8 cellular contexts compared by ENCODE assay signal in the genomic region with DNA sequence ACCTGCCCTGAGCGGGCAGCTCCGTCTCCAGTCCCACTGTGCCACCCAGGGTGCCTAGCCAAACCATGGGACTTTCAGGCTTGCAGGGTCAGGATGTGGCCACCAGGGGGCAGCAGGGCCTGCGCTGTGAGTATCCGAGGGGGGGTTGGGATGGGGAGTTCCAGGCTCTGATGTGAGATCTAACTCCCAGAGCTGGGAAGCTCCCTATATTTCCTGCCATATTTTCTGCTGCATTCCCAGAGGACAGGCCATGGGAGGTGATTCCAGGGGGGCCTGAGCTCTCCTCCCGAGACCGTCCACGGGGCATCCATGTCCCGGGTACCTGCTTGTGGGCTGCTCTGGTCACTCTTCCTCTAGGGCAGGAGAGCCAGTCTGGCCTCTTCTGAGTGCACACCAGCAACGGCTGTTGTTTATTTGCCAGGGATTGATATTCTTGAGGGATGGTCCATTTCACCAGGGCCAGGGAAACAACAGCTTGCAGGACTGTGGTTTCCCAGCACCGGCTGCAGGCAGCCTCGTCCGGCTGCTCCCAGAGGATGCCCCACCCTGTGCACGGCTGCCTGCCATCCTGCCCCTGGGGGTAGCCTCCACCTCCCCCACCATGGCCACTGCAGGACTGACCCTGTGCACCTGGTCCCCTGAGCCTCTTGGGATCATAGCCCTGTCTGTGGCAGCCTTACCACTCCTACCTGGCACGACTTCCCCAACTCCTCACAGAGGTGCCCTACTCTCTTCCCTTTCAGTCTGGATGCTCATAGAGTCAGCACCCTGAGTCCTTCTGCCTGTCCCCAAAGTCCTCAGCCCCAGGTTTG. TPM values are rescaled to one million over a fixed set of nuclear protein-coding genes. Genes with fewer than 3 reads are reported as not detected.
A peak's percentile ranks its signal among the peaks of the same experiment; 100 is the strongest.
DNase-seq lines count a peak whose midpoint lies in the region; ATAC-seq and TF ChIP-seq lines count a peak whose summit lies in the region.

No MANE protein-coding gene starts in this region.

- H3K4me1 ChIP-seq in DOHH2 (ENCODE audit: control insufficient read depth, low read length) (no peaks in the 10 kb centered on the region), right atrium auricular region (peaks cover 0 to 14% of the 10 kb centered on the region in 2 donors), sigmoid colon (peaks cover 0 to 7% (median 3%) of the 10 kb centered on the region in 4 donors)

- WGBS in sigmoid colon, 2 donors, result 6 to 22% methylated on average over 14 of the region's 14 CpGs

- H3K9me3 ChIP-seq in DOHH2 (ENCODE audit: control insufficient read depth, insufficient read depth, low read length), result no peaks in the 10 kb centered on the region
- no peaks in the 10 kb centered on the region for H3K9me3 ChIP-seq in T-helper 17 cell (ENCODE audit: control insufficient read depth, low read length, poor library complexity, severe bottlenecking)
- no peaks in the 10 kb centered on the region for H3K9me3 ChIP-seq in right atrium auricular region
- no peaks in the 10 kb centered on the region for H3K9me3 ChIP-seq in sigmoid colon

- TF ChIP-seq EP300 in sigmoid colon (IDR thresholded peaks at IDR 0.05), result no peak

- H3K36me3 ChIP-seq in DOHH2 (ENCODE audit: control insufficient read depth, low read length) (no peaks in the 10 kb centered on the region), right atrium auricular region (no peaks in the 10 kb centered on the region), sigmoid colon (no peaks in the 10 kb centered on the region)

- intact Hi-C loops in sigmoid colon (cut with DNase I), result no loop called here

- no peaks in the 10 kb centered on the region for H3F3A ChIP-seq in DOHH2 (ENCODE audit: control insufficient read depth, insufficient read depth)

- H3K27me3 Mint-ChIP-seq in T-helper 17 cell, result peaks cover 22% of the 10 kb centered on the region

- peak overlapping the region; percentile 61 for H3K4me3 Mint-ChIP-seq in T-helper 17 cell

- H3K9me2 ChIP-seq in DOHH2 (replicated peaks; ENCODE audit: control insufficient read depth, low read length), result no peaks in the 10 kb centered on the region

- no peaks in the 10 kb centered on the region for H4K20me1 ChIP-seq in DOHH2 (ENCODE audit: control insufficient read depth, insufficient read depth, low read depth, low read length)

- H3K4me3 ChIP-seq in DOHH2 (ENCODE audit: low read length), result no peak overlapping the region
- H3K4me3 ChIP-seq in right atrium auricular region, result no peak overlapping the region
- no peak overlapping the region for H3K4me3 ChIP-seq in sigmoid colon

- H3K27ac ChIP-seq in DOHH2 (ENCODE audit: low read depth, low read length) (no peak overlapping the region), angular gyrus (ENCODE audit: low read depth, low read length) (peak overlapping the region; percentile 14), right atrium auricular region (no peak overlapping the region), sigmoid colon (no peak overlapping the region)

- no peak for TF ChIP-seq POLR2A in sigmoid colon (IDR thresholded peaks at IDR 0.05)

- ATAC-seq in T-helper 17 cell (peak; percentile 82), GM18517 (IDR thresholded peaks at IDR 0.05; ENCODE audit: unreplicated experiment) (no peak), HG03139 (IDR thresholded peaks at IDR 0.05; ENCODE audit: unreplicated experiment) (no peak)

- H3K27ac Mint-ChIP-seq in T-helper 17 cell, result peak overlapping the region; percentile 2

- H3K27me3 ChIP-seq in DOHH2 (ENCODE audit: control insufficient read depth, low read length) (no peaks in the 10 kb centered on the region), right atrium auricular region (no peaks in the 10 kb centered on the region), sigmoid colon (peaks cover 0 to 23% (median 6%) of the 10 kb centered on the region in 3 donors)

- DNase-seq in T-helper 17 cell, result peak; percentile 60 to 67 (median 63)
- DNase-seq in right atrium auricular region (ENCODE audit: low spot score), result peak; percentile 68
- peak; percentile 78 for DNase-seq in sigmoid colon

- peaks cover 10% of the 10 kb centered on the region for H3K4me1 Mint-ChIP-seq in T-helper 17 cell

- H3K79me2 ChIP-seq in DOHH2 (ENCODE audit: control insufficient read depth, low read length), result no peaks in the 10 kb centered on the region

- peaks cover 2% of the 10 kb centered on the region for H3K36me3 Mint-ChIP-seq in T-helper 17 cell (ENCODE audit: low read depth)

- H3K4me2 ChIP-seq in DOHH2 (ENCODE audit: low read length), result no peak overlapping the region

- TF ChIP-seq CTCF in DOHH2 (IDR thresholded peaks at IDR 0.05; ENCODE audit: low read depth, low read length, poor library complexity, severe bottlenecking), result peak; percentile 95
- TF ChIP-seq CTCF in LNCAP (IDR thresholded peaks at IDR 0.05), result peak; percentile 91
- TF ChIP-seq CTCF in right atrium auricular region (IDR thresholded peaks at IDR 0.05), result peak; percentile 94 to 98
- peak; percentile 51 to 94 (median 88) for TF ChIP-seq CTCF in sigmoid colon (IDR thresholded peaks at IDR 0.05)

RNA-seq across cellular contexts. Expression of a gene that starts 1.2 kb away (rescaled TPM):
- total RNA-seq in T-helper 17 cell (not detected), right atrium auricular region (not detected), sigmoid colon (1 to 10 TPM in 1 of 4 donors, not detected in 3; 1.8 TPM)
- under 1 TPM in 1 of 3 donors, not detected in 2; 0.16 TPM for polyA plus RNA-seq in sigmoid colon

RNA-seq across cellular contexts. Expression of a gene that starts 6.9 kb away (rescaled TPM):
- total RNA-seq in T-helper 17 cell (not detected), right atrium auricular region (not detected), sigmoid colon (not detected)
- polyA plus RNA-seq in sigmoid colon, result under 1 TPM in 1 of 3 donors, not detected in 2; 0.03 TPM

RNA-seq across cellular contexts. Expression of a gene that starts 42.5 kb away (rescaled TPM):
- total RNA-seq in T-helper 17 cell (1 to 10 TPM; 2.3 to 2.8 TPM), right atrium auricular region (under 1 TPM in 1 of 2 donors, not detected in 1; 0.30 TPM), sigmoid colon (1 to 10 TPM in 1 of 4 donors, under 1 TPM in 2, not detected in 1; 0.36 to 1.7 (median 0.68) TPM)
- polyA plus RNA-seq in sigmoid colon, result 1 to 10 TPM in 1 of 3 donors, under 1 TPM in 2; 0.60 to 3.3 (median 0.92) TPM
